1 cellular context compared by ENCODE assay signal in the genomic region with DNA sequence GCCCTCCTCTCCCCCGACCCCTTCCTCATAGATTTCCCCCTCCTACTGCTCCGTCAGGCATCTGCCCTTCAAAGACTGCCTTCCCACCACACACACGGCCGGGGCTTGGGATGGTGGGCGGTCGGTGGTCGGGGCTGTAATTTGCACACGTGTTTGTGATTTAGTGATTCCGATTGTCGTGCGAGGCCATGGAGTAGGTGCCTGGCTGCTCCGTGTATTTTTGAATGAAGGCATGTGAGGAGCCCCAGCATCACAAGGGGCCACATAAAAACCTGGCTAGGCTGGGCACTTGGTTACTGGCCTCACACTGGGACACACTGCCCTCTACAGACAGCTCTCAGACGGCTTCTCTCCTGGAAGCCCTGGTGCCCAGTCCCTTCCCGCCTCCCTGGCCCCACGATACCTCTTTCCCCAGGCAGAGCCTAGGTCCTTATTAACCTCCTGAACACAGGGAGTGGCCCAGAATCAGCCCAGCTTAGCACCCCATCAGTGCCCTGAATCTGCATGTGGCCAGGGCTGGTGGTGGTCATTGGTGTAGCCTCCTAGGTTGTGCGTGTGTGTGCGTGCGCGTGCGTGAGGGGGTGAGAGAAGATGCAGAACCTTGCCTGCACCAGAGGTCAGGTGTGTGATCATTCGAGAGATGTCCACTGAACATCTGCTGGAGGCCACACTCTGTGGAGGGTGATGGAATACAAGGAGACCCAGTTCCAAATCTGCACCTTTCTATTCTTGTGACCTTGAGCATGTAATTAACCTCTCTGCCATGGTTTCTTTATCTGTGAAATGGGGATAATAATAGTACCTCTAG.
TF ChIP-seq lines count a peak whose summit lies in the region.

No MANE protein-coding gene starts in this region.

TF ChIP-seq in HepG2, 621 proteins besides CTCF, POLR2A, EP300 and RAD21 (continued from another document and continues in another):
- TF ChIP-seq, protein P1, sequence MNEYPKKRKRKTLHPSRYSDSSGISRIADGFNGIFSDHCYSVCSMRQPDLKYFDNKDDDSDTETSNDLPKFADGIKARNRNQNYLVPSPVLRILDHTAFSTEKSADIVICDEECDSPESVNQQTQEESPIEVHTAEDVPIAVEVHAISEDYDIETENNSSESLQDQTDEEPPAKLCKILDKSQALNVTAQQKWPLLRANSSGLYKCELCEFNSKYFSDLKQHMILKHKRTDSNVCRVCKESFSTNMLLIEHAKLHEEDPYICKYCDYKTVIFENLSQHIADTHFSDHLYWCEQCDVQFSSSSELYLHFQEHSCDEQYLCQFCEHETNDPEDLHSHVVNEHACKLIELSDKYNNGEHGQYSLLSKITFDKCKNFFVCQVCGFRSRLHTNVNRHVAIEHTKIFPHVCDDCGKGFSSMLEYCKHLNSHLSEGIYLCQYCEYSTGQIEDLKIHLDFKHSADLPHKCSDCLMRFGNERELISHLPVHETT (CRISPR knock-in tag; conservative IDR thresholded peaks at IDR 0.05) = peak; percentile 8; the same call in 1 of the 2 replicates
- TF ChIP-seq RNF2 (conservative IDR thresholded peaks at IDR 0.05; ENCODE audit: low read depth) (no peak), PPARG (CRISPR knock-in tag; conservative IDR thresholded peaks at IDR 0.05) (no peak), THYN1 (CRISPR knock-in tag; IDR thresholded peaks at IDR 0.05; ENCODE audit: borderline replicate concordance, low read depth) (no peak), ZNF232 (CRISPR knock-in tag; IDR thresholded peaks at IDR 0.05; ENCODE audit: borderline replicate concordance) (peak; percentile 94), ZNF460 (CRISPR knock-in tag; IDR thresholded peaks at IDR 0.05; ENCODE audit: borderline replicate concordance) (no peak; the same call in 1 of the 2 replicates), CEBPG (CRISPR knock-in tag; IDR thresholded peaks at IDR 0.05) (peak; percentile 24), ZNF256 (CRISPR knock-in tag; conservative IDR thresholded peaks at IDR 0.05) (no peak; the same call in 1 of the 2 replicates), MXI1 (IDR thresholded peaks at IDR 0.05; ENCODE audit: borderline replicate concordance, low read depth, low read length) (peak; percentile 64; the same call in 2 of the 3 replicates), ZNF496 (CRISPR knock-in tag; IDR thresholded peaks at IDR 0.05; ENCODE audit: insufficient replicate concordance) (no peak), ZNF230 (CRISPR knock-in tag; IDR thresholded peaks at IDR 0.05) (peak; percentile 96), ZFP36 (IDR thresholded peaks at IDR 0.05; ENCODE audit: borderline replicate concordance, low read depth, low read length, partially characterized antibody) (no peak), PHB2 (IDR thresholded peaks at IDR 0.05; ENCODE audit: partially characterized antibody) (no peak), ZNF562 (CRISPR knock-in tag; IDR thresholded peaks at IDR 0.05; ENCODE audit: borderline replicate concordance) (no peak), GTF3A (CRISPR knock-in tag; conservative IDR thresholded peaks at IDR 0.05) (peak; percentile 58; the same call in 1 of the 2 replicates), ZNF263 (CRISPR knock-in tag; IDR thresholded peaks at IDR 0.05) (peak; percentile 69), PRPF4 (IDR thresholded peaks at IDR 0.05; ENCODE audit: low read depth, low read length, poor library complexity, severe bottlenecking) (no peak), ZNF180 (CRISPR knock-in tag; IDR thresholded peaks at IDR 0.05; ENCODE audit: borderline replicate concordance, low read depth) (no peak), KDM5A (IDR thresholded peaks at IDR 0.05; ENCODE audit: borderline replicate concordance, low read length) (no peak), SETDB1 (CRISPR knock-in tag; IDR thresholded peaks at IDR 0.05; ENCODE audit: borderline replicate concordance) (no peak), TBL1XR1 (IDR thresholded peaks at IDR 0.05; ENCODE audit: borderline replicate concordance, low read length, partially characterized antibody) (no peak), FOSL2 (CRISPR knock-in tag; IDR thresholded peaks at IDR 0.05) (peak; percentile 55), ZNF747 (CRISPR knock-in tag; IDR thresholded peaks at IDR 0.05; ENCODE audit: borderline replicate concordance) (no peak), ZNF569 (CRISPR knock-in tag; IDR thresholded peaks at IDR 0.05; ENCODE audit: borderline replicate concordance) (no peak), ISX (CRISPR knock-in tag; conservative IDR thresholded peaks at IDR 0.05) (0 out of 2 replicates have a peak, but pooled peaks have one; percentile 68), ZNF563 (CRISPR knock-in tag; IDR thresholded peaks at IDR 0.05) (peak; percentile 82; the same call in 1 of the 2 replicates), ATF7-NPFF (CRISPR knock-in tag; IDR thresholded peaks at IDR 0.05; ENCODE audit: low read depth) (peak; percentile 55; the same call in 1 of the 2 replicates), ZNF570 (CRISPR knock-in tag; IDR thresholded peaks at IDR 0.05; ENCODE audit: borderline replicate concordance) (no peak), ZKSCAN1 (IDR thresholded peaks at IDR 0.05; ENCODE audit: low read length) (no peak), KAT7 (CRISPR knock-in tag; IDR thresholded peaks at IDR 0.05; ENCODE audit: borderline replicate concordance) (no peak; the same call in 1 of the 2 replicates), ZNF264 (CRISPR knock-in tag; IDR thresholded peaks at IDR 0.05) (peak; percentile 85), FOXA3 (CRISPR knock-in tag; IDR thresholded peaks at IDR 0.05) (peak; percentile 51), DNMT1 (CRISPR knock-in tag; IDR thresholded peaks at IDR 0.05) (peak; percentile 56; the same call in 1 of the 2 replicates), CEBPB (IDR thresholded peaks at IDR 0.05; ENCODE audit: borderline replicate concordance, low read depth, low read length) (no peak), ZNF451 (CRISPR knock-in tag; IDR thresholded peaks at IDR 0.05) (peak; percentile 59), TMF1 (CRISPR knock-in tag; IDR thresholded peaks at IDR 0.05; ENCODE audit: low read depth) (0 out of 2 replicates have a peak, but pooled peaks have one; percentile 73), ZNF782 (CRISPR knock-in tag; IDR thresholded peaks at IDR 0.05; ENCODE audit: borderline replicate concordance) (peak; percentile 68; the same call in 1 of the 2 replicates), ZNF766 (CRISPR knock-in tag; IDR thresholded peaks at IDR 0.05; ENCODE audit: borderline replicate concordance) (no peak; the same call in none of the 2 replicates), KLF11 (CRISPR knock-in tag; IDR thresholded peaks at IDR 0.05) (no peak; the same call in 1 of the 2 replicates), SIX1 (CRISPR knock-in tag; IDR thresholded peaks at IDR 0.05; ENCODE audit: borderline replicate concordance) (no peak), ZNF326 (CRISPR knock-in tag; IDR thresholded peaks at IDR 0.05; ENCODE audit: borderline replicate concordance) (no peak)
- TF ChIP-seq, protein P2, sequence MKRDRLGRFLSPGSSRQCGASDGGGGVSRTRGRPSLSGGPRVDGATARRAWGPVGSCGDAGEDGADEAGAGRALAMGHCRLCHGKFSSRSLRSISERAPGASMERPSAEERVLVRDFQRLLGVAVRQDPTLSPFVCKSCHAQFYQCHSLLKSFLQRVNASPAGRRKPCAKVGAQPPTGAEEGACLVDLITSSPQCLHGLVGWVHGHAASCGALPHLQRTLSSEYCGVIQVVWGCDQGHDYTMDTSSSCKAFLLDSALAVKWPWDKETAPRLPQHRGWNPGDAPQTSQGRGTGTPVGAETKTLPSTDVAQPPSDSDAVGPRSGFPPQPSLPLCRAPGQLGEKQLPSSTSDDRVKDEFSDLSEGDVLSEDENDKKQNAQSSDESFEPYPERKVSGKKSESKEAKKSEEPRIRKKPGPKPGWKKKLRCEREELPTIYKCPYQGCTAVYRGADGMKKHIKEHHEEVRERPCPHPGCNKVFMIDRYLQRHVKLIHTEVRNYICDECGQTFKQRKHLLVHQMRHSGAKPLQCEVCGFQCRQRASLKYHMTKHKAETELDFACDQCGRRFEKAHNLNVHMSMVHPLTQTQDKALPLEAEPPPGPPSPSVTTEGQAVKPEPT (CRISPR knock-in tag; IDR thresholded peaks at IDR 0.05; ENCODE audit: low read depth) = peak; percentile 95
- TF ChIP-seq, protein P3, sequence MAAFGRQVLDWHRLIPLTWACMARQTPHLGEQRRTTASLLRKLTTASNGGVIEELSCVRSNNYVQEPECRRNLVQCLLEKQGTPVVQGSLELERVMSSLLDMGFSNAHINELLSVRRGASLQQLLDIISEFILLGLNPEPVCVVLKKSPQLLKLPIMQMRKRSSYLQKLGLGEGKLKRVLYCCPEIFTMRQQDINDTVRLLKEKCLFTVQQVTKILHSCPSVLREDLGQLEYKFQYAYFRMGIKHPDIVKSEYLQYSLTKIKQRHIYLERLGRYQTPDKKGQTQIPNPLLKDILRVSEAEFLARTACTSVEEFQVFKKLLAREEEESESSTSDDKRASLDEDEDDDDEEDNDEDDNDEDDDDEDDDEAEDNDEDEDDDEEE (CRISPR knock-in tag; IDR thresholded peaks at IDR 0.05) = peak; percentile 17; the same call in 1 of the 2 replicates
- TF ChIP-seq, protein P4, sequence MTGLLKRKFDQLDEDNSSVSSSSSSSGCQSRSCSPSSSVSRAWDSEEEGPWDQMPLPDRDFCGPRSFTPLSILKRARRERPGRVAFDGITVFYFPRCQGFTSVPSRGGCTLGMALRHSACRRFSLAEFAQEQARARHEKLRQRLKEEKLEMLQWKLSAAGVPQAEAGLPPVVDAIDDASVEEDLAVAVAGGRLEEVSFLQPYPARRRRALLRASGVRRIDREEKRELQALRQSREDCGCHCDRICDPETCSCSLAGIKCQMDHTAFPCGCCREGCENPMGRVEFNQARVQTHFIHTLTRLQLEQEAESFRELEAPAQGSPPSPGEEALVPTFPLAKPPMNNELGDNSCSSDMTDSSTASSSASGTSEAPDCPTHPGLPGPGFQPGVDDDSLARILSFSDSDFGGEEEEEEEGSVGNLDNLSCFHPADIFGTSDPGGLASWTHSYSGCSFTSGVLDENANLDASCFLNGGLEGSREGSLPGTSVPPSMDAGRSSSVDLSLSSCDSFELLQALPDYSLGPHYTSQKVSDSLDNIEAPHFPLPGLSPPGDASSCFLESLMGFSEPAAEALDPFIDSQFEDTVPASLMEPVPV (CRISPR knock-in tag; IDR thresholded peaks at IDR 0.05) = peak; percentile 65; the same call in 1 of the 2 replicates
- TF ChIP-seq, protein P5, sequence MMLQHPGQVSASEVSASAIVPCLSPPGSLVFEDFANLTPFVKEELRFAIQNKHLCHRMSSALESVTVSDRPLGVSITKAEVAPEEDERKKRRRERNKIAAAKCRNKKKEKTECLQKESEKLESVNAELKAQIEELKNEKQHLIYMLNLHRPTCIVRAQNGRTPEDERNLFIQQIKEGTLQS (CRISPR knock-in tag; IDR thresholded peaks at IDR 0.05) = no peak
- TF ChIP-seq, protein P6, sequence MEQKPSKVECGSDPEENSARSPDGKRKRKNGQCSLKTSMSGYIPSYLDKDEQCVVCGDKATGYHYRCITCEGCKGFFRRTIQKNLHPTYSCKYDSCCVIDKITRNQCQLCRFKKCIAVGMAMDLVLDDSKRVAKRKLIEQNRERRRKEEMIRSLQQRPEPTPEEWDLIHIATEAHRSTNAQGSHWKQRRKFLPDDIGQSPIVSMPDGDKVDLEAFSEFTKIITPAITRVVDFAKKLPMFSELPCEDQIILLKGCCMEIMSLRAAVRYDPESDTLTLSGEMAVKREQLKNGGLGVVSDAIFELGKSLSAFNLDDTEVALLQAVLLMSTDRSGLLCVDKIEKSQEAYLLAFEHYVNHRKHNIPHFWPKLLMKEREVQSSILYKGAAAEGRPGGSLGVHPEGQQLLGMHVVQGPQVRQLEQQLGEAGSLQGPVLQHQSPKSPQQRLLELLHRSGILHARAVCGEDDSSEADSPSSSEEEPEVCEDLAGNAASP (CRISPR knock-in tag; IDR thresholded peaks at IDR 0.05; ENCODE audit: borderline replicate concordance) = no peak
- TF ChIP-seq, protein P7, sequence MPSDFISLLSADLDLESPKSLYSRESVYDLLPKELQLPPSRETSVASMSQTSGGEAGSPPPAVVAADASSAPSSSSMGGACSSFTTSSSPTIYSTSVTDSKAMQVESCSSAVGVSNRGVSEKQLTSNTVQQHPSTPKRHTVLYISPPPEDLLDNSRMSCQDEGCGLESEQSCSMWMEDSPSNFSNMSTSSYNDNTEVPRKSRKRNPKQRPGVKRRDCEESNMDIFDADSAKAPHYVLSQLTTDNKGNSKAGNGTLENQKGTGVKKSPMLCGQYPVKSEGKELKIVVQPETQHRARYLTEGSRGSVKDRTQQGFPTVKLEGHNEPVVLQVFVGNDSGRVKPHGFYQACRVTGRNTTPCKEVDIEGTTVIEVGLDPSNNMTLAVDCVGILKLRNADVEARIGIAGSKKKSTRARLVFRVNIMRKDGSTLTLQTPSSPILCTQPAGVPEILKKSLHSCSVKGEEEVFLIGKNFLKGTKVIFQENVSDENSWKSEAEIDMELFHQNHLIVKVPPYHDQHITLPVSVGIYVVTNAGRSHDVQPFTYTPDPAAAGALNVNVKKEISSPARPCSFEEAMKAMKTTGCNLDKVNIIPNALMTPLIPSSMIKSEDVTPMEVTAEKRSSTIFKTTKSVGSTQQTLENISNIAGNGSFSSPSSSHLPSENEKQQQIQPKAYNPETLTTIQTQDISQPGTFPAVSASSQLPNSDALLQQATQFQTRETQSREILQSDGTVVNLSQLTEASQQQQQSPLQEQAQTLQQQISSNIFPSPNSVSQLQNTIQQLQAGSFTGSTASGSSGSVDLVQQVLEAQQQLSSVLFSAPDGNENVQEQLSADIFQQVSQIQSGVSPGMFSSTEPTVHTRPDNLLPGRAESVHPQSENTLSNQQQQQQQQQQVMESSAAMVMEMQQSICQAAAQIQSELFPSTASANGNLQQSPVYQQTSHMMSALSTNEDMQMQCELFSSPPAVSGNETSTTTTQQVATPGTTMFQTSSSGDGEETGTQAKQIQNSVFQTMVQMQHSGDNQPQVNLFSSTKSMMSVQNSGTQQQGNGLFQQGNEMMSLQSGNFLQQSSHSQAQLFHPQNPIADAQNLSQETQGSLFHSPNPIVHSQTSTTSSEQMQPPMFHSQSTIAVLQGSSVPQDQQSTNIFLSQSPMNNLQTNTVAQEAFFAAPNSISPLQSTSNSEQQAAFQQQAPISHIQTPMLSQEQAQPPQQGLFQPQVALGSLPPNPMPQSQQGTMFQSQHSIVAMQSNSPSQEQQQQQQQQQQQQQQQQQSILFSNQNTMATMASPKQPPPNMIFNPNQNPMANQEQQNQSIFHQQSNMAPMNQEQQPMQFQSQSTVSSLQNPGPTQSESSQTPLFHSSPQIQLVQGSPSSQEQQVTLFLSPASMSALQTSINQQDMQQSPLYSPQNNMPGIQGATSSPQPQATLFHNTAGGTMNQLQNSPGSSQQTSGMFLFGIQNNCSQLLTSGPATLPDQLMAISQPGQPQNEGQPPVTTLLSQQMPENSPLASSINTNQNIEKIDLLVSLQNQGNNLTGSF (CRISPR knock-in tag; IDR thresholded peaks at IDR 0.05) = peak; percentile 81; the same call in 1 of the 2 replicates
- TF ChIP-seq, protein P8, sequence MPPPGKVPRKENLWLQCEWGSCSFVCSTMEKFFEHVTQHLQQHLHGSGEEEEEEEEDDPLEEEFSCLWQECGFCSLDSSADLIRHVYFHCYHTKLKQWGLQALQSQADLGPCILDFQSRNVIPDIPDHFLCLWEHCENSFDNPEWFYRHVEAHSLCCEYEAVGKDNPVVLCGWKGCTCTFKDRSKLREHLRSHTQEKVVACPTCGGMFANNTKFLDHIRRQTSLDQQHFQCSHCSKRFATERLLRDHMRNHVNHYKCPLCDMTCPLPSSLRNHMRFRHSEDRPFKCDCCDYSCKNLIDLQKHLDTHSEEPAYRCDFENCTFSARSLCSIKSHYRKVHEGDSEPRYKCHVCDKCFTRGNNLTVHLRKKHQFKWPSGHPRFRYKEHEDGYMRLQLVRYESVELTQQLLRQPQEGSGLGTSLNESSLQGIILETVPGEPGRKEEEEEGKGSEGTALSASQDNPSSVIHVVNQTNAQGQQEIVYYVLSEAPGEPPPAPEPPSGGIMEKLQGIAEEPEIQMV (CRISPR knock-in tag; IDR thresholded peaks at IDR 0.05; ENCODE audit: low read depth) = peak; percentile 91; the same call in 1 of the 2 replicates
